ENCODE assay signal across 1 cellular context in the genomic region with DNA sequence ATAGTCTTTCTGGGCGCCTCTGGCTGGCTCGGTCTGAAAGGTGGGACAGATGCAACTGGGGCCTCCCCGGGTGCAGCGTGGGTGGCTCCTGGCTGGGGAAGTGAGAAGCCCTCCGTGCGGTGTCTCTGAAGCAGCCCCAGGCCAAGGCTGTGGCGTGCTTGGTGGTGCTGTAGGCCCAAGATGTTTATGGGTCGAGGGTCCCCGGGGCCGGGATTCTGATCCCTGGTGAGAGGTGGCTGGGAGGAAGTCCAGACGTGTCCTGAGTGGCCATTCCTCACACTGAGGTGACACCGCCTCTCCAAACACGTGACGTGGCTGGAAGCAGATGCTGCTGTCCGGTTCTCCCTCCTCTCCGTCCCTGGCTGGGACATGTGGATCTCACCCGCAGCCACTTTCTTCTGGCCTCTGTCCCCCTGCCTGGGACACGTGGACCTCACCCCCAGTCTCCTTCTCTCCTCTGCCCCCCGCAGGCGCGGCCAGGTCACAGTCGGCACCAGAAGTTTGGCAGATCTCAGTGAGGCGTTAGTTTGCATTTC.
TF ChIP-seq lines count a peak whose summit lies in the region.

No MANE protein-coding gene starts in this region.

TF ChIP-seq in GM23338, 12 proteins besides CTCF, POLR2A, EP300 and RAD21 (continued from another document):
- TF ChIP-seq, protein P1, sequence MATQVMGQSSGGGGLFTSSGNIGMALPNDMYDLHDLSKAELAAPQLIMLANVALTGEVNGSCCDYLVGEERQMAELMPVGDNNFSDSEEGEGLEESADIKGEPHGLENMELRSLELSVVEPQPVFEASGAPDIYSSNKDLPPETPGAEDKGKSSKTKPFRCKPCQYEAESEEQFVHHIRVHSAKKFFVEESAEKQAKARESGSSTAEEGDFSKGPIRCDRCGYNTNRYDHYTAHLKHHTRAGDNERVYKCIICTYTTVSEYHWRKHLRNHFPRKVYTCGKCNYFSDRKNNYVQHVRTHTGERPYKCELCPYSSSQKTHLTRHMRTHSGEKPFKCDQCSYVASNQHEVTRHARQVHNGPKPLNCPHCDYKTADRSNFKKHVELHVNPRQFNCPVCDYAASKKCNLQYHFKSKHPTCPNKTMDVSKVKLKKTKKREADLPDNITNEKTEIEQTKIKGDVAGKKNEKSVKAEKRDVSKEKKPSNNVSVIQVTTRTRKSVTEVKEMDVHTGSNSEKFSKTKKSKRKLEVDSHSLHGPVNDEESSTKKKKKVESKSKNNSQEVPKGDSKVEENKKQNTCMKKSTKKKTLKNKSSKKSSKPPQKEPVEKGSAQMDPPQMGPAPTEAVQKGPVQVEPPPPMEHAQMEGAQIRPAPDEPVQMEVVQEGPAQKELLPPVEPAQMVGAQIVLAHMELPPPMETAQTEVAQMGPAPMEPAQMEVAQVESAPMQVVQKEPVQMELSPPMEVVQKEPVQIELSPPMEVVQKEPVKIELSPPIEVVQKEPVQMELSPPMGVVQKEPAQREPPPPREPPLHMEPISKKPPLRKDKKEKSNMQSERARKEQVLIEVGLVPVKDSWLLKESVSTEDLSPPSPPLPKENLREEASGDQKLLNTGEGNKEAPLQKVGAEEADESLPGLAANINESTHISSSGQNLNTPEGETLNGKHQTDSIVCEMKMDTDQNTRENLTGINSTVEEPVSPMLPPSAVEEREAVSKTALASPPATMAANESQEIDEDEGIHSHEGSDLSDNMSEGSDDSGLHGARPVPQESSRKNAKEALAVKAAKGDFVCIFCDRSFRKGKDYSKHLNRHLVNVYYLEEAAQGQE (IDR thresholded peaks at IDR 0.05; ENCODE audit: unreplicated experiment), result no peak
- TF ChIP-seq NANOG (IDR thresholded peaks at IDR 0.05; ENCODE audit: borderline replicate concordance) (no peak), EZH2 (IDR thresholded peaks at IDR 0.05; ENCODE audit: low read depth, unreplicated experiment) (no peak), ZNF114 (CRISPR knock-in tag; IDR thresholded peaks at IDR 0.05) (no peak), EZH2phosphoT487 (IDR thresholded peaks at IDR 0.05; ENCODE audit: unreplicated experiment) (no peak)
